In genomic region chr20:57920971-57921370, GRCh38 we compare ENCODE assay signal across 30 cellular contexts.
"Had no signal": no experiment of that assay in that cellular context is flagged by ENCODE, and none has a peak within 500 bp of the region (broad histone marks: within the 10 kb centered on the region; RNA-seq: fewer than 3 reads in every experiment).

No MANE protein-coding gene starts in this region.

- ATAC-seq: activated CD8-positive, alpha-beta T cell treated with anti-CD3 and anti-CD28 coated beads, Interleukin-2, amount 10 ng/mL, durations not matched to agents 7 days and 5 days; activated naive CD4-positive, alpha-beta T cell treated with anti-CD3 and anti-CD28 coated beads, Interleukin-2, amount 50 U/mL, for 72 hours; activated naive CD8-positive, alpha-beta T cell treated with anti-CD3 and anti-CD28 coated beads, Interleukin-2, amount 50 U/mL, for 24 hours; body of pancreas; Panc1 had no signal

- H3K4me2 ChIP-seq: SK-N-SH had no signal

- H3K4me3 ChIP-seq: ascending aorta, body of pancreas, SJCRH30 had no signal

- DNase-seq: activated CD4-positive, alpha-beta T cell treated with anti-CD3 and anti-CD28 coated beads for 48 hours; activated CD4-positive, alpha-beta T cell treated with anti-CD3 and anti-CD28 coated beads, Interleukin-2, amount 50 U/mL, for 4 hours; activated CD4-positive, CD25-positive, alpha-beta regulatory T cell treated with anti-CD3 and anti-CD28 coated beads, Interleukin-2, amount 50 U/mL, for 72 hours; activated CD8-positive, alpha-beta memory T cell treated with anti-CD3 and anti-CD28 coated beads, Interleukin-2, amount 50 U/mL, for 48 hours; activated CD8-positive, alpha-beta T cell treated with anti-CD3 and anti-CD28 coated beads, Interleukin-2, amount 10 ng/mL, durations not matched to agents 7 days and 5 days; activated effector memory CD4-positive, alpha-beta T cell treated with Interleukin-2 at 50 U/mL for 16 hours; activated naive CD4-positive, alpha-beta T cell; activated naive CD8-positive, alpha-beta T cell treated with anti-CD3 and anti-CD28 coated beads, Interleukin-2, amount 50 U/mL, for 24 hours; activated T-cell treated with anti-CD3 and anti-CD28 coated beads, Interleukin-2, amount 50 U/mL, for 24 hours; amniotic stem cell; body of pancreas; central memory CD4-positive, alpha-beta T cell; Kasumi-1; KBM-7; NCI-H1105 treated with DMSO at 0.1 percent for 48 hours; NCI-H1436 treated with DMSO at 0.1 percent for 48 hours; NCI-H187; NCI-H2081; NCI-H524 treated with DMSO at 0.1 percent for 48 hours; NK-92 treated with Interleukin-12 subunit alpha and Interleukin-12 subunit beta, amount 100 ng/mL, for 24 hours; OCI-M1; Right ventricle myocardium superior; RPMI8226; SJCRH30; SK-N-SH; T-helper 1 cell had no signal

- H3K27me3 ChIP-seq: ascending aorta, body of pancreas, SJCRH30 had no signal

- H3K36me3 ChIP-seq: ascending aorta, SJCRH30 had no signal

- H3K4me1 ChIP-seq: ascending aorta had no signal

- H3K9ac ChIP-seq: SK-N-SH had no signal

- H3K9me3 ChIP-seq: ascending aorta, body of pancreas, SK-N-SH had no signal

- H3K27ac ChIP-seq: ascending aorta, body of pancreas, SJCRH30 had no signal

- FAIRE-seq: bronchial epithelial cell had no signal
